Comparison of ENCODE assay signal across 26 cellular contexts in genomic region chr6:148027201-148027600, GRCh38.
A peak's percentile ranks its signal among the peaks of the same experiment; 100 is the strongest.
DNase-seq lines count a peak whose midpoint lies in the region; ATAC-seq and TF ChIP-seq lines count a peak whose summit lies in the region.
"Had no signal": no experiment of that assay in that cellular context is flagged by ENCODE, and none has a peak within 500 bp of the region (broad histone marks: within the 10 kb centered on the region; RNA-seq: fewer than 3 reads in every experiment).

No MANE protein-coding gene starts in this region.

- H3K27me3 ChIP-seq in BE2C (no peaks in the 10 kb centered on the region), dorsolateral prefrontal cortex (no peaks in the 10 kb centered on the region)
- H3K27me3 ChIP-seq: gastrocnemius medialis, right lobe of liver had no signal

- DNase-seq in DMS53 (lab: John Stamatoyannopoulos, UW) (peak; percentile 65), NCI-H1417 (lab: John Stamatoyannopoulos, UW) (peak; percentile 77 to 96 (median 80)), NCI-H748 treated with DMSO at 0.1 percent for 48 hours (lab: John Stamatoyannopoulos, UW) (peak; percentile 75), left colon (peak; percentile 17 to 33), BE2C (no peak), Ammon's horn (ENCODE audit: low spot score) (no peak), NOMO-1 (lab: John Stamatoyannopoulos, UW; ENCODE audit: unreplicated experiment in 2 of 2) (no peak), dorsolateral prefrontal cortex (no peak)
- DNase-seq: activated CD4-positive, alpha-beta T cell treated with anti-CD3 and anti-CD28 coated beads for 1 hour; activated CD8-positive, alpha-beta memory T cell treated with anti-CD3 and anti-CD28 coated beads, Interleukin-2, amount 10 ng/mL, durations not matched to agents 7 days and 5 days; activated naive CD8-positive, alpha-beta T cell treated with anti-CD3 and anti-CD28 coated beads, Interleukin-2, amount 10 ng/mL, durations not matched to agents 7 days and 5 days; CD4-positive, CD25-positive, alpha-beta regulatory T cell; gastrocnemius medialis; KG1; left ventricle myocardium inferior; NCI-H1092; NCI-H524; occipital lobe; right lobe of liver; stimulated activated naive CD8-positive, alpha-beta T cell treated with anti-CD3 and anti-CD28 coated beads, Interleukin-15, Interleukin-2, amounts not matched to agents 100 U/mL and 50 U/mL, for 24 hours; T-helper 9 cell; trophoblast cell had no signal

- no peak overlapping the region for H3K4me3 ChIP-seq in BE2C (ENCODE audit: low read depth, low read length)
- H3K4me3 ChIP-seq in dorsolateral prefrontal cortex = no peak overlapping the region
- H3K4me3 ChIP-seq: gastrocnemius medialis, HAP-1, left ventricle myocardium inferior, right lobe of liver, SK-N-MC had no signal

- no peaks in the 10 kb centered on the region for H3K36me3 ChIP-seq in BE2C
- H3K36me3 ChIP-seq: gastrocnemius medialis, HAP-1, left ventricle myocardium inferior, right lobe of liver had no signal

- TF ChIP-seq CTCF in BE2C (IDR thresholded peaks at IDR 0.05; ENCODE audit: low read depth, low read length) = no peak
- TF ChIP-seq CTCF in dorsolateral prefrontal cortex (IDR thresholded peaks at IDR 0.05 in 54 of 56, conservative IDR thresholded peaks at IDR 0.05 in 2 of 56; ENCODE audit: low read depth in 1 of 56, partially characterized antibody in 56 of 56) = no peak

- intact Hi-C loops in left colon (cut with DNase I, micrococcal nuclease) = no loop called here
- intact Hi-C loops in dorsolateral prefrontal cortex (cut with DNase I) = no loop called here

- no peak overlapping the region for H3K27ac ChIP-seq in dorsolateral prefrontal cortex
- H3K27ac ChIP-seq: gastrocnemius medialis, left ventricle myocardium inferior, right lobe of liver, SK-N-MC had no signal

- peak; percentile 87 for ATAC-seq in left colon
- ATAC-seq: activated CD8-positive, alpha-beta memory T cell treated with anti-CD3 and anti-CD28 coated beads, Interleukin-2, amount 10 ng/mL, durations not matched to agents 7 days and 5 days; activated T-helper 17 cell treated with anti-CD3 and anti-CD28 coated beads, Interleukin-2, amount 50 U/mL, for 72 hours; gastrocnemius medialis; Panc1; right lobe of liver; stimulated activated naive CD8-positive, alpha-beta T cell treated with anti-CD3 and anti-CD28 coated beads, Interleukin-15, Interleukin-2, amounts not matched to agents 100 U/mL and 50 U/mL, for 24 hours had no signal

- no peaks in the 10 kb centered on the region for H3K9me3 ChIP-seq in BE2C
- H3K9me3 ChIP-seq: gastrocnemius medialis, HAP-1, right lobe of liver had no signal

- H3K4me1 ChIP-seq in BE2C = no peaks in the 10 kb centered on the region
- H3K4me1 ChIP-seq: gastrocnemius medialis, HAP-1, left ventricle myocardium inferior, right lobe of liver had no signal

Comparison
In these comparisons a context has a peak if more than half of its experiments do, and no peak if none do; other contexts are left out.
1. DNase-seq: peak in DMS53 (single experiment), NCI-H1417 (3 of 3), NCI-H748 treated with DMSO at 0.1 percent for 48 hours (single experiment) and left colon (2 of 2); none in BE2C (single experiment), Ammon's horn (single experiment), NOMO-1 (0 of 2) and dorsolateral prefrontal cortex (0 of 10).